ENCODE assay signal across 15 cellular contexts in genomic region chr2:237982039-237982725, GRCh38. TPM values are rescaled to one million over a fixed set of nuclear protein-coding genes. Genes with fewer than 3 reads are reported as not detected.
DNase-seq lines count a peak whose midpoint lies in the region; ATAC-seq lines count a peak whose summit lies in the region.
"Had no signal": no experiment of that assay in that cellular context is flagged by ENCODE, and none has a peak within 500 bp of the region (broad histone marks: within the 10 kb centered on the region; RNA-seq: fewer than 3 reads in every experiment).

No MANE protein-coding gene starts in this region.

- no peak overlapping the region for H3K4me3 Mint-ChIP-seq in activated naive CD4-positive, alpha-beta T cell treated with anti-CD3 and anti-CD28 coated beads, Interleukin-2, amount 50 U/mL, for 24 hours
- H3K4me3 Mint-ChIP-seq in activated naive CD8-positive, alpha-beta T cell treated with anti-CD3 and anti-CD28 coated beads, Interleukin-2, amount 10 ng/mL, durations not matched to agents 7 days and 5 days, result no peak overlapping the region
- no peak overlapping the region for H3K4me3 Mint-ChIP-seq in stimulated activated effector memory CD8-positive, alpha-beta T cell treated with anti-CD3 and anti-CD28 coated beads, Interleukin-12 subunit alpha, Interleukin-12 subunit beta, amount 100 ng/mL, for 72 hours
- no peak overlapping the region for H3K4me3 Mint-ChIP-seq in activated CD4-positive, alpha-beta T cell treated with anti-CD3 and anti-CD28 coated beads, Interleukin-2, amount 10 ng/mL, durations not matched to agents 24 days and 14 days
- H3K4me3 Mint-ChIP-seq: GM23338 had no signal

- no peak for ATAC-seq in activated naive CD8-positive, alpha-beta T cell treated with anti-CD3 and anti-CD28 coated beads, Interleukin-2, amount 10 ng/mL, durations not matched to agents 7 days and 5 days (ENCODE audit: low read depth)
- ATAC-seq in left ventricle myocardium superior, result peak; percentile 62
- no peak for ATAC-seq in stimulated activated effector memory CD8-positive, alpha-beta T cell treated with anti-CD3 and anti-CD28 coated beads, Interleukin-12 subunit alpha, Interleukin-12 subunit beta, amount 100 ng/mL, for 72 hours
- ATAC-seq: A549, GM23338 had no signal

- POLR2A ChIA-PET in activated naive CD8-positive, alpha-beta T cell treated with anti-CD3 and anti-CD28 coated beads, Interleukin-2, amount 10 ng/mL, durations not matched to agents 7 days and 5 days (lab: Charles Lee), result interaction anchor here (0.7 kb wide), 1 partner anchor 20 kb away, joined by 3 read pairs; no protein-coding TSS in a partner anchor

- peak overlapping the region; percentile 76 for H3K27ac Mint-ChIP-seq in activated naive CD4-positive, alpha-beta T cell treated with anti-CD3 and anti-CD28 coated beads, Interleukin-2, amount 50 U/mL, for 24 hours
- peak overlapping the region; percentile 22 for H3K27ac Mint-ChIP-seq in activated naive CD8-positive, alpha-beta T cell treated with anti-CD3 and anti-CD28 coated beads, Interleukin-2, amount 10 ng/mL, durations not matched to agents 7 days and 5 days
- H3K27ac Mint-ChIP-seq in stimulated activated effector memory CD8-positive, alpha-beta T cell treated with anti-CD3 and anti-CD28 coated beads, Interleukin-12 subunit alpha, Interleukin-12 subunit beta, amount 100 ng/mL, for 72 hours, result peak overlapping the region; percentile 88
- no peak overlapping the region for H3K27ac Mint-ChIP-seq in activated CD4-positive, alpha-beta T cell treated with anti-CD3 and anti-CD28 coated beads, Interleukin-2, amount 10 ng/mL, durations not matched to agents 24 days and 14 days
- H3K27ac Mint-ChIP-seq: GM23338 had no signal

- intact Hi-C loops in left ventricle myocardium superior (cut with micrococcal nuclease), result no loop called here
- intact Hi-C loops in activated CD4-positive, alpha-beta T cell treated with anti-CD3 and anti-CD28 coated beads, Interleukin-2, amount 10 ng/mL, durations not matched to agents 24 days and 14 days (cut with micrococcal nuclease), result no loop called here

- H3K36me3 Mint-ChIP-seq in activated naive CD4-positive, alpha-beta T cell treated with anti-CD3 and anti-CD28 coated beads, Interleukin-2, amount 50 U/mL, for 24 hours, result peaks cover 20% of the 10 kb centered on the region
- H3K36me3 Mint-ChIP-seq in activated naive CD8-positive, alpha-beta T cell treated with anti-CD3 and anti-CD28 coated beads, Interleukin-2, amount 10 ng/mL, durations not matched to agents 7 days and 5 days, result peaks cover 40% of the 10 kb centered on the region
- H3K36me3 Mint-ChIP-seq in stimulated activated effector memory CD8-positive, alpha-beta T cell treated with anti-CD3 and anti-CD28 coated beads, Interleukin-12 subunit alpha, Interleukin-12 subunit beta, amount 100 ng/mL, for 72 hours, result peaks cover 41% of the 10 kb centered on the region
- H3K36me3 Mint-ChIP-seq in activated CD4-positive, alpha-beta T cell treated with anti-CD3 and anti-CD28 coated beads, Interleukin-2, amount 10 ng/mL, durations not matched to agents 24 days and 14 days (ENCODE audit: low read depth), result peaks cover 64% of the 10 kb centered on the region

- H3K27me3 Mint-ChIP-seq in activated naive CD4-positive, alpha-beta T cell treated with anti-CD3 and anti-CD28 coated beads, Interleukin-2, amount 50 U/mL, for 24 hours, result no peaks in the 10 kb centered on the region
- no peaks in the 10 kb centered on the region for H3K27me3 Mint-ChIP-seq in activated naive CD8-positive, alpha-beta T cell treated with anti-CD3 and anti-CD28 coated beads, Interleukin-2, amount 10 ng/mL, durations not matched to agents 7 days and 5 days
- H3K27me3 Mint-ChIP-seq in activated CD4-positive, alpha-beta T cell treated with anti-CD3 and anti-CD28 coated beads, Interleukin-2, amount 10 ng/mL, durations not matched to agents 24 days and 14 days, result no peaks in the 10 kb centered on the region

- no peak for DNase-seq in activated naive CD4-positive, alpha-beta T cell (lab: John Stamatoyannopoulos, UW)
- DNase-seq in activated naive CD8-positive, alpha-beta T cell treated with anti-CD3 and anti-CD28 coated beads, Interleukin-2, amount 10 ng/mL, durations not matched to agents 7 days and 5 days, result no peak
- DNase-seq in left ventricle myocardium superior, result peak; percentile 57
- DNase-seq in stimulated activated effector memory CD8-positive, alpha-beta T cell treated with anti-CD3 and anti-CD28 coated beads, Interleukin-12 subunit alpha, Interleukin-12 subunit beta, amount 100 ng/mL, for 72 hours (ENCODE audit: low spot score in 2 of 2), result no peak
- no peak for DNase-seq in NOMO-1 (lab: John Stamatoyannopoulos, UW; ENCODE audit: unreplicated experiment in 2 of 2)
- no peak for DNase-seq in SIG-M5 (lab: John Stamatoyannopoulos, UW)
- DNase-seq in activated CD4-positive, alpha-beta T cell treated with anti-CD3 and anti-CD28 coated beads, Interleukin-2, amount 10 ng/mL, durations not matched to agents 24 days and 14 days, result no peak
- DNase-seq: NCI-H1436 treated with DMSO at 0.1 percent for 48 hours; NCI-H2107; NCI-H226; NCI-H69; NK-92 treated with Interleukin-12 subunit alpha and Interleukin-12 subunit beta, amount 100 ng/mL, for 24 hours had no signal

- no peaks in the 10 kb centered on the region for H3K9me3 Mint-ChIP-seq in activated naive CD4-positive, alpha-beta T cell treated with anti-CD3 and anti-CD28 coated beads, Interleukin-2, amount 50 U/mL, for 24 hours
- H3K9me3 Mint-ChIP-seq in activated naive CD8-positive, alpha-beta T cell treated with anti-CD3 and anti-CD28 coated beads, Interleukin-2, amount 10 ng/mL, durations not matched to agents 7 days and 5 days, result no peaks in the 10 kb centered on the region
- no peaks in the 10 kb centered on the region for H3K9me3 Mint-ChIP-seq in stimulated activated effector memory CD8-positive, alpha-beta T cell treated with anti-CD3 and anti-CD28 coated beads, Interleukin-12 subunit alpha, Interleukin-12 subunit beta, amount 100 ng/mL, for 72 hours
- peaks cover 1% of the 10 kb centered on the region for H3K9me3 Mint-ChIP-seq in activated CD4-positive, alpha-beta T cell treated with anti-CD3 and anti-CD28 coated beads, Interleukin-2, amount 10 ng/mL, durations not matched to agents 24 days and 14 days

- peaks cover 78% of the 10 kb centered on the region for H3K4me1 Mint-ChIP-seq in activated naive CD4-positive, alpha-beta T cell treated with anti-CD3 and anti-CD28 coated beads, Interleukin-2, amount 50 U/mL, for 24 hours
- H3K4me1 Mint-ChIP-seq in activated naive CD8-positive, alpha-beta T cell treated with anti-CD3 and anti-CD28 coated beads, Interleukin-2, amount 10 ng/mL, durations not matched to agents 7 days and 5 days, result peaks cover 58% of the 10 kb centered on the region
- peaks cover 66% of the 10 kb centered on the region for H3K4me1 Mint-ChIP-seq in stimulated activated effector memory CD8-positive, alpha-beta T cell treated with anti-CD3 and anti-CD28 coated beads, Interleukin-12 subunit alpha, Interleukin-12 subunit beta, amount 100 ng/mL, for 72 hours
- peaks cover 66% of the 10 kb centered on the region for H3K4me1 Mint-ChIP-seq in activated CD4-positive, alpha-beta T cell treated with anti-CD3 and anti-CD28 coated beads, Interleukin-2, amount 10 ng/mL, durations not matched to agents 24 days and 14 days

RNA-seq across cellular contexts. Expression of gene UBE2F, which starts 15.4 kb away (rescaled TPM):
- total RNA-seq in activated naive CD8-positive, alpha-beta T cell treated with anti-CD3 and anti-CD28 coated beads, Interleukin-2, amount 10 ng/mL, durations not matched to agents 7 days and 5 days, result 10 to 100 TPM; 49.0 to 49.8 TPM
- total RNA-seq in left ventricle myocardium superior, result 67.7 TPM
- 115 and 124 TPM in 2 replicates for total RNA-seq in activated CD4-positive, alpha-beta T cell treated with anti-CD3 and anti-CD28 coated beads, Interleukin-2, amount 10 ng/mL, durations not matched to agents 24 days and 14 days
